1 cellular context compared by ENCODE assay signal in the genomic region with DNA sequence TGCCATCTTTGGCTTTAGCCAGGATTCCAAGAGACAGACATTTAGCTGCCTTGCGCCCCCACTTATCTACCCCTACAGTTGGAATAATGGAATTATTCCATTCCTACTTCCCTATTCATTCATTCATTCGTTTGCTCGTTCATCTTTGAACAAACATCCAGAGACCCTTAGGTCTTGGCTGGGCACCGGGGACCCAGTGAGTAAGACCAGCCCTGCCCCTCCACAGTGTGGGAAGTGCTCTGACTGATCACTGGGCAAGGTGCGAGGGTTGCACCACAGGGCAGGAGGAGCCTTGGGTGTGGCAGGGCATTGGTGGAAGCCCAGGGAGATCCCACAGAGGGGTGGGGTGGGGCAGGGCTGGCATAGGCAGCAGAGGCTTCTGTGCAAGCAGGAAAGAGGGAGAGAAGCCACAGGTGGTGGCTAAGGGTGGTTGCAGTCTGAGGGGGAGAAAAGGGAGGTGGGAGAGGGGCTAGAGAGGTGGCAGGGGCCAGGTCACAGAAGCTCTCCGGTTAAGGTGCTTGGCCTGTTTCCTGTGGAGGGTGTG.
TF ChIP-seq lines count a peak whose summit lies in the region.

No MANE protein-coding gene starts in this region.

TF ChIP-seq in H1, 55 proteins besides CTCF, POLR2A, EP300 and RAD21:
- no peak for TF ChIP-seq TCF12 (IDR thresholded peaks at IDR 0.05; ENCODE audit: low read depth, low read length)
- no peak for TF ChIP-seq EGR1 (IDR thresholded peaks at IDR 0.05; ENCODE audit: borderline replicate concordance, low read depth, low read length)
- no peak for TF ChIP-seq BCL11A (IDR thresholded peaks at IDR 0.05; ENCODE audit: low read depth in 2 of 2, low read length in 2 of 2)
- TF ChIP-seq SRF (IDR thresholded peaks at IDR 0.05; ENCODE audit: low read depth, low read length): no peak
- TF ChIP-seq KDM5A (IDR thresholded peaks at IDR 0.05; ENCODE audit: low read length): no peak
- no peak for TF ChIP-seq TAF7 (optimal IDR thresholded peaks at IDR 0.05; ENCODE audit: borderline replicate concordance, low read depth, low read length)
- TF ChIP-seq MAFK (IDR thresholded peaks at IDR 0.05; ENCODE audit: low read depth, low read length): no peak
- TF ChIP-seq CTBP2 (IDR thresholded peaks at IDR 0.05; ENCODE audit: borderline replicate concordance, insufficient read depth, insufficient read length, low read length): no peak
- TF ChIP-seq GABPA (IDR thresholded peaks at IDR 0.05; ENCODE audit: borderline replicate concordance, insufficient read depth, low read length): no peak
- TF ChIP-seq JUND (IDR thresholded peaks at IDR 0.05; ENCODE audit: low read length): no peak
- TF ChIP-seq, protein P1, sequence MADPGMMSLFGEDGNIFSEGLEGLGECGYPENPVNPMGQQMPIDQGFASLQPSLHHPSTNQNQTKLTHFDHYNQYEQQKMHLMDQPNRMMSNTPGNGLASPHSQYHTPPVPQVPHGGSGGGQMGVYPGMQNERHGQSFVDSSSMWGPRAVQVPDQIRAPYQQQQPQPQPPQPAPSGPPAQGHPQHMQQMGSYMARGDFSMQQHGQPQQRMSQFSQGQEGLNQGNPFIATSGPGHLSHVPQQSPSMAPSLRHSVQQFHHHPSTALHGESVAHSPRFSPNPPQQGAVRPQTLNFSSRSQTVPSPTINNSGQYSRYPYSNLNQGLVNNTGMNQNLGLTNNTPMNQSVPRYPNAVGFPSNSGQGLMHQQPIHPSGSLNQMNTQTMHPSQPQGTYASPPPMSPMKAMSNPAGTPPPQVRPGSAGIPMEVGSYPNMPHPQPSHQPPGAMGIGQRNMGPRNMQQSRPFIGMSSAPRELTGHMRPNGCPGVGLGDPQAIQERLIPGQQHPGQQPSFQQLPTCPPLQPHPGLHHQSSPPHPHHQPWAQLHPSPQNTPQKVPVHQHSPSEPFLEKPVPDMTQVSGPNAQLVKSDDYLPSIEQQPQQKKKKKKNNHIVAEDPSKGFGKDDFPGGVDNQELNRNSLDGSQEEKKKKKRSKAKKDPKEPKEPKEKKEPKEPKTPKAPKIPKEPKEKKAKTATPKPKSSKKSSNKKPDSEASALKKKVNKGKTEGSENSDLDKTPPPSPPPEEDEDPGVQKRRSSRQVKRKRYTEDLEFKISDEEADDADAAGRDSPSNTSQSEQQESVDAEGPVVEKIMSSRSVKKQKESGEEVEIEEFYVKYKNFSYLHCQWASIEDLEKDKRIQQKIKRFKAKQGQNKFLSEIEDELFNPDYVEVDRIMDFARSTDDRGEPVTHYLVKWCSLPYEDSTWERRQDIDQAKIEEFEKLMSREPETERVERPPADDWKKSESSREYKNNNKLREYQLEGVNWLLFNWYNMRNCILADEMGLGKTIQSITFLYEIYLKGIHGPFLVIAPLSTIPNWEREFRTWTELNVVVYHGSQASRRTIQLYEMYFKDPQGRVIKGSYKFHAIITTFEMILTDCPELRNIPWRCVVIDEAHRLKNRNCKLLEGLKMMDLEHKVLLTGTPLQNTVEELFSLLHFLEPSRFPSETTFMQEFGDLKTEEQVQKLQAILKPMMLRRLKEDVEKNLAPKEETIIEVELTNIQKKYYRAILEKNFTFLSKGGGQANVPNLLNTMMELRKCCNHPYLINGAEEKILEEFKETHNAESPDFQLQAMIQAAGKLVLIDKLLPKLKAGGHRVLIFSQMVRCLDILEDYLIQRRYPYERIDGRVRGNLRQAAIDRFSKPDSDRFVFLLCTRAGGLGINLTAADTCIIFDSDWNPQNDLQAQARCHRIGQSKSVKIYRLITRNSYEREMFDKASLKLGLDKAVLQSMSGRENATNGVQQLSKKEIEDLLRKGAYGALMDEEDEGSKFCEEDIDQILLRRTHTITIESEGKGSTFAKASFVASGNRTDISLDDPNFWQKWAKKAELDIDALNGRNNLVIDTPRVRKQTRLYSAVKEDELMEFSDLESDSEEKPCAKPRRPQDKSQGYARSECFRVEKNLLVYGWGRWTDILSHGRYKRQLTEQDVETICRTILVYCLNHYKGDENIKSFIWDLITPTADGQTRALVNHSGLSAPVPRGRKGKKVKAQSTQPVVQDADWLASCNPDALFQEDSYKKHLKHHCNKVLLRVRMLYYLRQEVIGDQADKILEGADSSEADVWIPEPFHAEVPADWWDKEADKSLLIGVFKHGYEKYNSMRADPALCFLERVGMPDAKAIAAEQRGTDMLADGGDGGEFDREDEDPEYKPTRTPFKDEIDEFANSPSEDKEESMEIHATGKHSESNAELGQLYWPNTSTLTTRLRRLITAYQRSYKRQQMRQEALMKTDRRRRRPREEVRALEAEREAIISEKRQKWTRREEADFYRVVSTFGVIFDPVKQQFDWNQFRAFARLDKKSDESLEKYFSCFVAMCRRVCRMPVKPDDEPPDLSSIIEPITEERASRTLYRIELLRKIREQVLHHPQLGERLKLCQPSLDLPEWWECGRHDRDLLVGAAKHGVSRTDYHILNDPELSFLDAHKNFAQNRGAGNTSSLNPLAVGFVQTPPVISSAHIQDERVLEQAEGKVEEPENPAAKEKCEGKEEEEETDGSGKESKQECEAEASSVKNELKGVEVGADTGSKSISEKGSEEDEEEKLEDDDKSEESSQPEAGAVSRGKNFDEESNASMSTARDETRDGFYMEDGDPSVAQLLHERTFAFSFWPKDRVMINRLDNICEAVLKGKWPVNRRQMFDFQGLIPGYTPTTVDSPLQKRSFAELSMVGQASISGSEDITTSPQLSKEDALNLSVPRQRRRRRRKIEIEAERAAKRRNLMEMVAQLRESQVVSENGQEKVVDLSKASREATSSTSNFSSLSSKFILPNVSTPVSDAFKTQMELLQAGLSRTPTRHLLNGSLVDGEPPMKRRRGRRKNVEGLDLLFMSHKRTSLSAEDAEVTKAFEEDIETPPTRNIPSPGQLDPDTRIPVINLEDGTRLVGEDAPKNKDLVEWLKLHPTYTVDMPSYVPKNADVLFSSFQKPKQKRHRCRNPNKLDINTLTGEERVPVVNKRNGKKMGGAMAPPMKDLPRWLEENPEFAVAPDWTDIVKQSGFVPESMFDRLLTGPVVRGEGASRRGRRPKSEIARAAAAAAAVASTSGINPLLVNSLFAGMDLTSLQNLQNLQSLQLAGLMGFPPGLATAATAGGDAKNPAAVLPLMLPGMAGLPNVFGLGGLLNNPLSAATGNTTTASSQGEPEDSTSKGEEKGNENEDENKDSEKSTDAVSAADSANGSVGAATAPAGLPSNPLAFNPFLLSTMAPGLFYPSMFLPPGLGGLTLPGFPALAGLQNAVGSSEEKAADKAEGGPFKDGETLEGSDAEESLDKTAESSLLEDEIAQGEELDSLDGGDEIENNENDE (IDR thresholded peaks at IDR 0.05; ENCODE audit: insufficient replicate concordance, low read length): no peak
- no peak for TF ChIP-seq SP2 (IDR thresholded peaks at IDR 0.05; ENCODE audit: low read length)
- TF ChIP-seq RBBP5 (IDR thresholded peaks at IDR 0.05; ENCODE audit: borderline replicate concordance, low read depth, low read length): no peak
- TF ChIP-seq SP1 (IDR thresholded peaks at IDR 0.05; ENCODE audit: low read depth, low read length): no peak
- no peak for TF ChIP-seq TBP (IDR thresholded peaks at IDR 0.05; ENCODE audit: low read depth, low read length)
- TF ChIP-seq SUZ12 (IDR thresholded peaks at IDR 0.05; ENCODE audit: low read length): no peak
- no peak for TF ChIP-seq HDAC6 (IDR thresholded peaks at IDR 0.05; ENCODE audit: low read depth, low read length)
